ENCODE assay signal across 8 cellular contexts in genomic region chr1:121519756-121520286, GRCh38.
DNase-seq lines count a peak whose midpoint lies in the region; TF ChIP-seq lines count a peak whose summit lies in the region.
"Not testable (repeated sequence)": the region's sequence is repeated elsewhere in the genome, so short reads cannot be mapped to it uniquely, and the experiment has no call there.

No MANE protein-coding gene starts in this region.

- TF ChIP-seq POLR2A in esophagus muscularis mucosa (IDR thresholded peaks at IDR 0.05; ENCODE audit: low read depth); stomach (IDR thresholded peaks at IDR 0.05): not testable (repeated sequence)

- peak overlapping the region; percentile 76 to 98 (median 96) for H3K4me3 Mint-ChIP-seq in CD8-positive, alpha-beta memory T cell

- not testable (repeated sequence) for H3K27me3 ChIP-seq in CD8-positive, alpha-beta memory T cell (ENCODE audit: insufficient read depth, low read length, poor library complexity, severe bottlenecking); kidney epithelial cell (ENCODE audit: control insufficient read depth, insufficient read depth, low read length)
- H3K27me3 ChIP-seq in esophagus muscularis mucosa (peaks cover 0 to 29% (median 4%) of the 10 kb centered on the region in 4 donors), neuron (ENCODE audit: insufficient read depth, low read length) (peaks cover 23% of the 10 kb centered on the region), stomach (peaks cover 6 to 22% (median 11%) of the 10 kb centered on the region in 3 donors)

- in situ Hi-C loops in astrocyte of the spinal cord (cut with HindIII; ENCODE audit: low sequenced_read_pairs), result not testable (repeated sequence)

- H2AFZ ChIP-seq in neuron (ENCODE audit: low read depth, low read length), result peak overlapping the region; percentile 93

- CTCF ChIA-PET in CD8-positive, alpha-beta memory T cell (lab: Charles Lee), result interaction anchor here (0.6 to 2.3 kb wide), 5 partner anchors 12 to 73 kb away, joined by 3 to 13 read pairs (median 3); no protein-coding TSS in a partner anchor

- H3K4me1 ChIP-seq in CD8-positive, alpha-beta memory T cell (ENCODE audit: insufficient read depth, low read length), result peaks cover 41% of the 10 kb centered on the region
- H3K4me1 ChIP-seq in esophagus muscularis mucosa (peaks cover 0 to 13% (median 12%) of the 10 kb centered on the region in 4 donors), stomach (peaks cover 6 to 29% (median 15%) of the 10 kb centered on the region in 4 donors)
- H3K4me1 ChIP-seq in neuron (ENCODE audit: insufficient read depth, low read length), result not testable (repeated sequence)

- intact Hi-C loops in esophagus muscularis mucosa (cut with DNase I); stomach (cut with DNase I; ENCODE audit: low total_unique reads): not testable (repeated sequence)

- H3K36me3 Mint-ChIP-seq in CD8-positive, alpha-beta memory T cell, result peaks cover 5 to 12% (median 8%) of the 10 kb centered on the region in 3 donors

- not testable (repeated sequence) for H3K9me3 ChIP-seq in CD8-positive, alpha-beta memory T cell (ENCODE audit: low read length); esophagus muscularis mucosa; neuron (ENCODE audit: low read length); stomach

- peaks cover 63 to 76% (median 71%) of the 10 kb centered on the region in 3 donors for H3K4me1 Mint-ChIP-seq in CD8-positive, alpha-beta memory T cell

- not testable (repeated sequence) for TF ChIP-seq EP300 in esophagus muscularis mucosa (IDR thresholded peaks at IDR 0.05); stomach (IDR thresholded peaks at IDR 0.05)

- H3K27ac ChIP-seq in CD8-positive, alpha-beta memory T cell (ENCODE audit: low read depth, low read length), result peak overlapping the region; percentile 69
- not testable (repeated sequence) for H3K27ac ChIP-seq in esophagus muscularis mucosa (replicated peaks in 1 of 4)
- H3K27ac ChIP-seq in stomach, result peak overlapping the region in 3 of 5 donors; percentile 56 to 79 (median 58)

- not testable (repeated sequence) for H3K9me3 Mint-ChIP-seq in CD8-positive, alpha-beta memory T cell

- 55% methylated on average over 19 of the region's 19 CpGs for WGBS in esophagus muscularis mucosa
- WGBS in stomach, 5 donors, result 57 to 76% (median 63%) methylated on average over 17 to 19 of the region's 19 CpGs

- not testable (repeated sequence) for DNase-seq in CD8-positive, alpha-beta memory T cell; astrocyte of the spinal cord (ENCODE audit: low read depth, low spot score); esophagus muscularis mucosa (ENCODE audit: extremely low spot score); kidney epithelial cell (ENCODE audit: low read depth); stomach
- DNase-seq in NCI-H1105 treated with DMSO at 0.1 percent for 48 hours (lab: John Stamatoyannopoulos, UW), result peak; percentile 46
- peak; percentile 1 for DNase-seq in activated CD4-positive, alpha-beta T cell treated with anti-CD3 and anti-CD28 coated beads, Interleukin-2, amount 50 U/mL, for 1 hour

- not testable (repeated sequence) for TF ChIP-seq CTCF in astrocyte of the spinal cord (IDR thresholded peaks at IDR 0.05; ENCODE audit: low read depth, low read length); esophagus muscularis mucosa (IDR thresholded peaks at IDR 0.05); kidney epithelial cell (IDR thresholded peaks at IDR 0.05; ENCODE audit: insufficient read depth, low read length, poor library complexity, severe bottlenecking); stomach (IDR thresholded peaks at IDR 0.05)

- POLR2A ChIA-PET in CD8-positive, alpha-beta memory T cell (lab: Charles Lee), result interaction anchor here (0.9 to 1.0 kb wide), 2 partner anchors 9 to 32 kb away, joined by 3 to 4 read pairs; no protein-coding TSS in a partner anchor

- H3K27me3 Mint-ChIP-seq in CD8-positive, alpha-beta memory T cell, result not testable (repeated sequence)

- peak overlapping the region; percentile 79 to 99 (median 94) for H3K27ac Mint-ChIP-seq in CD8-positive, alpha-beta memory T cell

- H3K36me3 ChIP-seq in CD8-positive, alpha-beta memory T cell (ENCODE audit: insufficient read depth, low read length); esophagus muscularis mucosa; kidney epithelial cell (ENCODE audit: control insufficient read depth, insufficient read depth, low read length); neuron (ENCODE audit: insufficient read depth, low read length); stomach: not testable (repeated sequence)

- H3K4me3 ChIP-seq in CD8-positive, alpha-beta memory T cell (ENCODE audit: low read length), result peak overlapping the region; percentile 74
- H3K4me3 ChIP-seq in astrocyte of the spinal cord (ENCODE audit: low read depth, low read length), result peak overlapping the region; percentile 27
- H3K4me3 ChIP-seq in esophagus muscularis mucosa, result peak overlapping the region; percentile 45 to 56 (median 47)
- H3K4me3 ChIP-seq in kidney epithelial cell (ENCODE audit: low read depth, low read length), result peak overlapping the region; percentile 54
- peak overlapping the region; percentile 46 for H3K4me3 ChIP-seq in neuron (ENCODE audit: low read length)
- H3K4me3 ChIP-seq in stomach, result peak overlapping the region; percentile 46 to 67 (median 58)
